In the genomic region with DNA sequence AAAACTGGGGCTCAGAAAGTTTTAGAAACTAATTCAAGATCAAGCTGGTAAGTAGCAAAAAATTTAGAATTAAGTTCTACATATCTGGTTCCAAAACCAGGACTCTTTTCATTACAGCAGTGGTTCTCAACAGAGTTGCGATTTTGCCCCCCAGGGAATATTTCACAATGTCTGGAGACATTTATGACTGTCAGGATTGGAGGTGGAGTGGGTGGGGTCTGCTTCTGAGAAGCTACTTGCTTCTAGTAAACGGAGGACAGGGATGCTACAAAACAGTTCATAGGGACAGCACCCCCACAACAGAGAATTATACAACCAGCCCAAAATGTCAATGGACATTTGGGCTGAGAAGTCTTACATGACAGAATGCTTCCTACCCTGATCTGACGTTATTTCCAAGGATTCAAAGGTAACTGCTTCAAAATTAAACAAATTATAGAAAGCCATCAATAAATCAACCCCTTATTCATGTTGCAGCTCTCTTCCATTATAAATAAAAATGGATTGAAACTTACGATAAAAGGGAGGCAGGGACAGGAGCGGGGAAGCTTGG, we compare ENCODE assay signal across 1 cellular context.
TF ChIP-seq lines count a peak whose summit lies in the region.

No MANE protein-coding gene starts in this region.

TF ChIP-seq in HEK293, 187 proteins besides CTCF, POLR2A, EP300 and RAD21 (continued from another document):
- TF ChIP-seq PRDM2 (tag by site-specific recombination; IDR thresholded peaks at IDR 0.05; ENCODE audit: borderline replicate concordance) (no peak), ZNF362 (tag by site-specific recombination; IDR thresholded peaks at IDR 0.05) (no peak), ZNF596 (tag by site-specific recombination; IDR thresholded peaks at IDR 0.05) (no peak), ZNF777 (tag by site-specific recombination; IDR thresholded peaks at IDR 0.05; ENCODE audit: borderline replicate concordance) (no peak), ZNF830 (tag by site-specific recombination; IDR thresholded peaks at IDR 0.05; ENCODE audit: low read depth) (no peak)
TF ChIP-seq in HEK293: peak in this region for 3.
